In the genomic region with DNA sequence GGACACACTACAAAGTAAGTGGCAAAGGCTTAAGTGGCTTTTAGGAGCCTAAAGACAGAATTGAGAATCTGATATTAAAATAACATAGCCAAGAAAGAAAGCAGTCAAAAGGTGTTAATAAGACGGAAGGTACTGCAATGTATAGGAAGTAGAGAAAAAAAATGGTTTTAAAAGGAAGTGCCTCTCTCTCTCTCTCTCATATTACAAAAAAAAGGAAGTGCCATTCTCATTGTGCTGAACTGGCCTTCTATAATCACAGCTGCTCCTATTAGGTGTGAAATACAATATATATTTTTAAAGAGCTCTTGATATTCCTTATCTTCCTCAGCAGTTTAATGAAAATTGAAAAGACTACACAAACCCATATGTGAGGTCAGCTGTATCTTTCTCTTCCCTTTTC, we compare ENCODE assay signal across 28 cellular contexts.
DNase-seq lines count a peak whose midpoint lies in the region; ATAC-seq lines count a peak whose summit lies in the region.
"Had no signal": no experiment of that assay in that cellular context is flagged by ENCODE, and none has a peak within 500 bp of the region (broad histone marks: within the 10 kb centered on the region; RNA-seq: fewer than 3 reads in every experiment).

No MANE protein-coding gene starts in this region.

- no peaks in the 10 kb centered on the region for H3K4me1 ChIP-seq in mesendoderm (ENCODE audit: control insufficient read depth, low read depth, low read length)
- H3K4me1 ChIP-seq: psoas muscle had no signal

- no peak overlapping the region for H4K8ac ChIP-seq in mesendoderm (ENCODE audit: low read depth, low read length)

- H3K9ac ChIP-seq in mesendoderm (ENCODE audit: low read length), result no peak overlapping the region

- WGBS in mesendoderm (ENCODE audit: extremely low coverage, insufficient coverage, low lambda C conversion rate), result no CpG with 5 or more reads among the region's 1 CpG

- H3K79me1 ChIP-seq in mesendoderm (ENCODE audit: low read length), result no peaks in the 10 kb centered on the region

- H3K23ac ChIP-seq in mesendoderm (ENCODE audit: low read length), result no peak overlapping the region

- no peak overlapping the region for H2AK5ac ChIP-seq in mesendoderm (ENCODE audit: low read length)

- H3K27me3 Mint-ChIP-seq in stimulated activated naive CD8-positive, alpha-beta T cell treated with anti-CD3 and anti-CD28 coated beads, Interleukin-15, amount 100 ng/mL, for 72 hours, result peaks cover 12% of the 10 kb centered on the region
- H3K27me3 Mint-ChIP-seq: stimulated activated memory B cell treated with anti-CD40 and anti-IgM and Interleukin-4, amounts not matched to agents 10 μg/mL and 1 μg/mL and 100 μg/mL, for 72 hours had no signal

- H3K27ac Mint-ChIP-seq in stimulated activated naive CD8-positive, alpha-beta T cell treated with anti-CD3 and anti-CD28 coated beads, Interleukin-15, amount 100 ng/mL, for 72 hours, result no peak overlapping the region
- H3K27ac Mint-ChIP-seq: activated CD4-positive, alpha-beta memory T cell treated with anti-CD3 and anti-CD28 coated beads for 36 hours; CD8-positive, alpha-beta memory T cell; stimulated activated memory B cell treated with anti-CD40 and anti-IgM and Interleukin-4, amounts not matched to agents 10 μg/mL and 1 μg/mL and 100 μg/mL, for 72 hours had no signal

- H3K18ac ChIP-seq in mesendoderm (ENCODE audit: low read length), result no peak overlapping the region

- H4K5ac ChIP-seq in mesendoderm (ENCODE audit: low read length), result no peak overlapping the region

- H3K4ac ChIP-seq in mesendoderm (ENCODE audit: low read depth, low read length), result no peak overlapping the region

- H2BK15ac ChIP-seq in mesendoderm (replicated peaks; ENCODE audit: low read depth), result no peak overlapping the region

- H3K27ac ChIP-seq in mesendoderm (ENCODE audit: low read depth, low read length), result no peak overlapping the region
- H3K27ac ChIP-seq: psoas muscle, suprapubic skin had no signal

- DNase-seq in NCI-H1417 (lab: John Stamatoyannopoulos, UW), result peak in 2 of 3 experiments; percentile 35 to 60
- no peak for DNase-seq in NCI-H1417 treated with DMSO at 0.1 percent for 48 hours (lab: John Stamatoyannopoulos, UW)
- DNase-seq in NAMALWA (ENCODE audit: low spot score), result peak; percentile 28
- DNase-seq in SKM-1 (lab: John Stamatoyannopoulos, UW; ENCODE audit: unreplicated experiment), result peak; percentile 31
- no peak for DNase-seq in stimulated activated naive CD8-positive, alpha-beta T cell treated with anti-CD3 and anti-CD28 coated beads, Interleukin-15, amount 100 ng/mL, for 72 hours
- no peak for DNase-seq in NCI-H524 (lab: John Stamatoyannopoulos, UW)
- DNase-seq in mesendoderm, result no peak
- no peak for DNase-seq in DMS153 (lab: John Stamatoyannopoulos, UW)
- DNase-seq: 8988T; activated CD4-positive, alpha-beta memory T cell treated with anti-CD3 and anti-CD28 coated beads for 36 hours; activated CD8-positive, alpha-beta memory T cell treated with anti-CD3 and anti-CD28 coated beads, Interleukin-2, amount 50 U/mL, for 48 hours; activated naive CD4-positive, alpha-beta T cell treated with anti-CD3 and anti-CD28 coated beads, Interleukin-2, amount 50 U/mL, for 16 hours; amygdala; CD8-positive, alpha-beta memory T cell; effector memory CD4-positive, alpha-beta T cell; erythroblast; glutamatergic neuron; midbrain; naive thymus-derived CD8-positive, alpha-beta T cell; NCI-H1930; NCI-H226; nucleus accumbens; psoas muscle; stimulated activated CD4-positive, alpha-beta T cell treated with anti-CD3 and anti-CD28 coated beads, Interleukin-4, amount 100 ng/mL, for 4 hours; SW 1271; T1000 had no signal

- H3K27me3 ChIP-seq in mesendoderm (ENCODE audit: insufficient read depth, low read length, poor library complexity), result no peaks in the 10 kb centered on the region
- H3K27me3 ChIP-seq: suprapubic skin had no signal

- H3K4me2 ChIP-seq in mesendoderm (ENCODE audit: low read length), result no peak overlapping the region

- H3K79me2 ChIP-seq in mesendoderm (ENCODE audit: control insufficient read depth, insufficient read depth, low read length), result no peaks in the 10 kb centered on the region

- H3K4me3 Mint-ChIP-seq in stimulated activated naive CD8-positive, alpha-beta T cell treated with anti-CD3 and anti-CD28 coated beads, Interleukin-15, amount 100 ng/mL, for 72 hours, result no peak overlapping the region
- H3K4me3 Mint-ChIP-seq: activated CD4-positive, alpha-beta memory T cell treated with anti-CD3 and anti-CD28 coated beads for 36 hours; CD8-positive, alpha-beta memory T cell; naive thymus-derived CD8-positive, alpha-beta T cell; stimulated activated memory B cell treated with anti-CD40 and anti-IgM and Interleukin-4, amounts not matched to agents 10 μg/mL and 1 μg/mL and 100 μg/mL, for 72 hours had no signal

- no peak overlapping the region for H3K56ac ChIP-seq in mesendoderm (ENCODE audit: low read length)

- H2BK5ac ChIP-seq in mesendoderm (ENCODE audit: low read length), result no peak overlapping the region

- no peak overlapping the region for H3K4me3 ChIP-seq in mesendoderm (ENCODE audit: low read length)
- H3K4me3 ChIP-seq: psoas muscle, suprapubic skin had no signal

- no peaks in the 10 kb centered on the region for H3K4me1 Mint-ChIP-seq in stimulated activated naive CD8-positive, alpha-beta T cell treated with anti-CD3 and anti-CD28 coated beads, Interleukin-15, amount 100 ng/mL, for 72 hours
- H3K4me1 Mint-ChIP-seq: CD8-positive, alpha-beta memory T cell had no signal

- ATAC-seq in stimulated activated naive CD8-positive, alpha-beta T cell treated with anti-CD3 and anti-CD28 coated beads, Interleukin-15, amount 100 ng/mL, for 72 hours, result no peak
- ATAC-seq: naive thymus-derived CD8-positive, alpha-beta T cell; psoas muscle; stimulated activated memory B cell treated with anti-CD40 and anti-IgM and Interleukin-4, amounts not matched to agents 10 μg/mL and 1 μg/mL and 100 μg/mL, for 72 hours had no signal

- no peak overlapping the region for H2BK120ac ChIP-seq in mesendoderm (ENCODE audit: low read depth, low read length)

- no peaks in the 10 kb centered on the region for H3K9me3 Mint-ChIP-seq in stimulated activated naive CD8-positive, alpha-beta T cell treated with anti-CD3 and anti-CD28 coated beads, Interleukin-15, amount 100 ng/mL, for 72 hours
- H3K9me3 Mint-ChIP-seq: activated CD4-positive, alpha-beta memory T cell treated with anti-CD3 and anti-CD28 coated beads for 36 hours; naive thymus-derived CD8-positive, alpha-beta T cell; stimulated activated memory B cell treated with anti-CD40 and anti-IgM and Interleukin-4, amounts not matched to agents 10 μg/mL and 1 μg/mL and 100 μg/mL, for 72 hours had no signal

- no peaks in the 10 kb centered on the region for H3K36me3 ChIP-seq in mesendoderm (ENCODE audit: control insufficient read depth, insufficient read depth, low read length)
- H3K36me3 ChIP-seq: suprapubic skin had no signal

Comparison
In these comparisons a context has a peak if more than half of its experiments do, and no peak if none do; other contexts are left out.
1. DNase-seq: peak in NCI-H1417 (2 of 3), NAMALWA (single experiment) and SKM-1 (single experiment); none in NCI-H1417 treated with DMSO at 0.1 percent for 48 hours (single experiment), stimulated activated naive CD8-positive, alpha-beta T cell treated with anti-CD3 and anti-CD28 coated beads, Interleukin-15, amount 100 ng/mL, for 72 hours (0 of 2), NCI-H524 (0 of 2), mesendoderm (single experiment) and DMS153 (single experiment).